Comparison of ENCODE assay signal across 8 cellular contexts in genomic region chr2:101831351-101831865, GRCh38.
DNase-seq lines count a peak whose midpoint lies in the region; ATAC-seq and TF ChIP-seq lines count a peak whose summit lies in the region.

No MANE protein-coding gene starts in this region.

- H3K36me3 Mint-ChIP-seq in naive thymus-derived CD8-positive, alpha-beta T cell: peaks cover 5 to 66% (median 34%) of the 10 kb centered on the region in 3 donors
- peaks cover 43% of the 10 kb centered on the region for H3K36me3 Mint-ChIP-seq in stimulated activated naive CD8-positive, alpha-beta T cell treated with anti-CD3 and anti-CD28 coated beads, Interleukin-15, Interleukin-2, amounts not matched to agents 100 ng/mL and 50 ng/mL, for 24 hours (ENCODE audit: low read depth)

- peak; percentile 62 for ATAC-seq in GM18858 (IDR thresholded peaks at IDR 0.05; ENCODE audit: unreplicated experiment)
- peak; percentile 76 for ATAC-seq in HG03280 (IDR thresholded peaks at IDR 0.05; ENCODE audit: unreplicated experiment)
- ATAC-seq in esophagus mucosa: peak; percentile 83
- ATAC-seq in naive thymus-derived CD8-positive, alpha-beta T cell: peak; percentile 53 to 70

- H3K9ac ChIP-seq in OCI-LY1 (ENCODE audit: low read length): no peak overlapping the region

- no peaks in the 10 kb centered on the region for H3K27me3 ChIP-seq in OCI-LY1 (ENCODE audit: insufficient read depth, low read length)

- no peaks in the 10 kb centered on the region for H3K9me2 ChIP-seq in OCI-LY1 (ENCODE audit: low read depth, low read length)

- H3K4me1 Mint-ChIP-seq in naive thymus-derived CD8-positive, alpha-beta T cell: peaks cover 37 to 58% (median 53%) of the 10 kb centered on the region in 4 donors
- H3K4me1 Mint-ChIP-seq in stimulated activated naive CD8-positive, alpha-beta T cell treated with anti-CD3 and anti-CD28 coated beads, Interleukin-15, Interleukin-2, amounts not matched to agents 100 ng/mL and 50 ng/mL, for 24 hours (ENCODE audit: low read depth): peaks cover 54% of the 10 kb centered on the region

- H3K36me3 ChIP-seq in OCI-LY1 (ENCODE audit: insufficient read depth, low read length): peaks cover 70% of the 10 kb centered on the region

- peak overlapping the region in 7 of 10 donors; percentile 1 to 92 (median 71) for H3K27ac Mint-ChIP-seq in naive thymus-derived CD8-positive, alpha-beta T cell
- peak overlapping the region; percentile 85 for H3K27ac Mint-ChIP-seq in stimulated activated naive CD8-positive, alpha-beta T cell treated with anti-CD3 and anti-CD28 coated beads, Interleukin-15, Interleukin-2, amounts not matched to agents 100 ng/mL and 50 ng/mL, for 24 hours

- DNase-seq in AG10803 (ENCODE audit: low read depth) (peak; percentile 77), activated T-cell treated with anti-CD3 and anti-CD28 coated beads for 4 hours (peak; percentile 55)
- peak; percentile 16 to 71 (median 53) for DNase-seq in naive thymus-derived CD8-positive, alpha-beta T cell

- H2AFZ ChIP-seq in OCI-LY1 (ENCODE audit: low read length): no peak overlapping the region

- H3K27me3 Mint-ChIP-seq in naive thymus-derived CD8-positive, alpha-beta T cell: no peaks in the 10 kb centered on the region
- H3K27me3 Mint-ChIP-seq in stimulated activated naive CD8-positive, alpha-beta T cell treated with anti-CD3 and anti-CD28 coated beads, Interleukin-15, Interleukin-2, amounts not matched to agents 100 ng/mL and 50 ng/mL, for 24 hours: no peaks in the 10 kb centered on the region

- no peaks in the 10 kb centered on the region for H4K20me1 ChIP-seq in OCI-LY1 (ENCODE audit: insufficient read depth, low read length)

- H3K9me3 Mint-ChIP-seq in naive thymus-derived CD8-positive, alpha-beta T cell: no peaks in the 10 kb centered on the region
- H3K9me3 Mint-ChIP-seq in stimulated activated naive CD8-positive, alpha-beta T cell treated with anti-CD3 and anti-CD28 coated beads, Interleukin-15, Interleukin-2, amounts not matched to agents 100 ng/mL and 50 ng/mL, for 24 hours: no peaks in the 10 kb centered on the region

- H3K4me3 Mint-ChIP-seq in naive thymus-derived CD8-positive, alpha-beta T cell: peak overlapping the region in 8 of 10 donors; percentile 19 to 68 (median 48)
- peak overlapping the region; percentile 4 for H3K4me3 Mint-ChIP-seq in stimulated activated naive CD8-positive, alpha-beta T cell treated with anti-CD3 and anti-CD28 coated beads, Interleukin-15, Interleukin-2, amounts not matched to agents 100 ng/mL and 50 ng/mL, for 24 hours

- H3K4me3 ChIP-seq in AG10803 (ENCODE audit: low read length) (no peak overlapping the region), OCI-LY1 (ENCODE audit: low read depth, low read length, poor library complexity, severe bottlenecking) (no peak overlapping the region)

- no peaks in the 10 kb centered on the region for H3F3A ChIP-seq in OCI-LY1 (ENCODE audit: insufficient read depth, low read length)

- TF ChIP-seq CTCF in AG10803 (conservative IDR thresholded peaks at IDR 0.05; ENCODE audit: low read length): peak; percentile 87
- peak; percentile 66 for TF ChIP-seq CTCF in OCI-LY1 (IDR thresholded peaks at IDR 0.05; ENCODE audit: low read length)

- H3K9me3 ChIP-seq in OCI-LY1 (ENCODE audit: low read length): no peaks in the 10 kb centered on the region

- POLR2A ChIA-PET in naive thymus-derived CD8-positive, alpha-beta T cell (lab: Charles Lee): interaction anchor here (0.7 to 1.4 kb wide), 5 partner anchors 36 to 490 kb away, joined by 3 to 6 read pairs (median 4); partner anchors contain the start of gene MAP4K4

- no peaks in the 10 kb centered on the region for H3K4me1 ChIP-seq in OCI-LY1 (ENCODE audit: insufficient read depth, low read length, severe bottlenecking)

- H3K4me2 ChIP-seq in OCI-LY1 (ENCODE audit: low read length): no peak overlapping the region

- H3K27ac ChIP-seq in OCI-LY1 (ENCODE audit: low read depth, low read length, poor library complexity, severe bottlenecking): no peak overlapping the region

- H3K79me2 ChIP-seq in OCI-LY1 (ENCODE audit: insufficient read depth, low read length): no peaks in the 10 kb centered on the region
